Comparison of ENCODE assay signal across 13 cellular contexts in the genomic region with DNA sequence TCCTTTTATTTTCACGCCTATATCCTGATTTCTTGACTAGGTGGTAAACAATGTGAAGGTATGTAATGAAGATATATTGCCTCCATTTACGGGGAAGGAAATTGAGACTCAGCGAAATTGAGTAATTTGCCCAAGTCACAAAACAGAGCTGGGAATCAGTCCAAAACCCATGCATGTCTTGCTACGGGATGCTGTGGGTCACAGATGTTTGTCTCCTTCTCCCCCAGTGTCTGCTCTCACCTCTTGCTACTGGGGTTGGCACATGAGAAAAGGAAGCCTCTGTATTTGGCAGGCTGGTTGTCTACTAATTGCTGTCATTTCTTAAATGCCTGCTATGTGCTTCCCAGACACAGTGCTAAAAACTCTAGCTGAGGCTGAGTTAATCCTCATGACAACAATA. TPM values are rescaled to one million over a fixed set of nuclear protein-coding genes. Genes with fewer than 3 reads are reported as not detected.
DNase-seq lines count a peak whose midpoint lies in the region; TF ChIP-seq lines count a peak whose summit lies in the region.
"Had no signal": no experiment of that assay in that cellular context is flagged by ENCODE, and none has a peak within 500 bp of the region (broad histone marks: within the 10 kb centered on the region; RNA-seq: fewer than 3 reads in every experiment).

No MANE protein-coding gene starts in this region.

- intact Hi-C loops in activated CD4-positive, alpha-beta memory T cell treated with anti-CD3 and anti-CD28 coated beads for 36 hours (cut with micrococcal nuclease), result loop anchor here (1.0 to 2.0 kb wide), 2 partner anchors 38 to 45 kb away; no protein-coding TSS in a partner anchor
- intact Hi-C loops in Caco-2 (cut with micrococcal nuclease; ENCODE audit: unreplicated experiment), result loop anchor here (5.0 kb wide), 1 partner anchor 73 kb away; no protein-coding TSS in a partner anchor

- DNase-seq in A172 (ENCODE audit: low spot score), result peak; percentile 44
- peak; percentile 50 for DNase-seq in EH (ENCODE audit: low read depth)
- no peak for DNase-seq in activated CD4-positive, alpha-beta memory T cell treated with anti-CD3 and anti-CD28 coated beads for 36 hours
- DNase-seq in fibroblast of gingiva (ENCODE audit: low read depth), result peak; percentile 76
- no peak for DNase-seq in NCI-H345 (lab: John Stamatoyannopoulos, UW)
- no peak for DNase-seq in stimulated activated CD4-positive, alpha-beta T cell treated with anti-CD3 and anti-CD28 coated beads, Interleukin-2, amount 100 ng/mL, for 48 hours
- no peak for DNase-seq in right atrium auricular region (ENCODE audit: low spot score)
- DNase-seq in Caco-2, result no peak
- DNase-seq: MG63; stimulated activated CD4-positive, alpha-beta T cell treated with anti-CD3 and anti-CD28 coated beads, Interleukin-4, amount 100 ng/mL, for 24 hours; stimulated activated naive CD4-positive, alpha-beta T cell had no signal

- POLR2A ChIA-PET in activated CD4-positive, alpha-beta memory T cell treated with anti-CD3 and anti-CD28 coated beads for 36 hours (lab: Charles Lee), result interaction anchor here (0.9 to 4.3 kb wide), 5 partner anchors 37 to 273 kb away, joined by 3 to 24 read pairs (median 3); no protein-coding TSS in a partner anchor
- POLR2A ChIA-PET in Caco-2 (lab: Charles Lee), result no interaction called here

- H3K4me1 ChIP-seq in right atrium auricular region, result no peaks in the 10 kb centered on the region
- no peaks in the 10 kb centered on the region for H3K4me1 ChIP-seq in Caco-2

- H3K4me3 ChIP-seq in right atrium auricular region (no peak overlapping the region), Caco-2 (ENCODE audit: low read depth, low read length) (no peak overlapping the region)
- H3K4me3 ChIP-seq: BLaER1 treated with 17β-estradiol and CSF1 and Interleukin-3, amounts not matched to agents 10 nM and 100 nM; MG63 had no signal

- H3K27ac ChIP-seq in right atrium auricular region, result no peak overlapping the region
- H3K27ac ChIP-seq: BLaER1 treated with 17β-estradiol and CSF1 and Interleukin-3, amounts not matched to agents 10 nM and 100 nM had no signal

- no peak for TF ChIP-seq CTCF in right atrium auricular region (IDR thresholded peaks at IDR 0.05)
- no peak for TF ChIP-seq CTCF in Caco-2 (IDR thresholded peaks at IDR 0.05; ENCODE audit: insufficient read depth in 1 of 2, low read depth in 1 of 2, low read length in 1 of 2, severe bottlenecking in 1 of 2, unreplicated experiment in 1 of 2)

- peak overlapping the region; percentile 12 for H3K4me3 Mint-ChIP-seq in activated CD4-positive, alpha-beta memory T cell treated with anti-CD3 and anti-CD28 coated beads for 36 hours
- H3K4me3 Mint-ChIP-seq in Caco-2 (ENCODE audit: unreplicated experiment), result no peak overlapping the region

- H3K4me1 Mint-ChIP-seq in activated CD4-positive, alpha-beta memory T cell treated with anti-CD3 and anti-CD28 coated beads for 36 hours (ENCODE audit: low read depth), result peaks cover 56% of the 10 kb centered on the region
- H3K4me1 Mint-ChIP-seq in Caco-2 (ENCODE audit: low read depth, unreplicated experiment), result no peaks in the 10 kb centered on the region

- peak overlapping the region; percentile 75 for H3K27ac Mint-ChIP-seq in activated CD4-positive, alpha-beta memory T cell treated with anti-CD3 and anti-CD28 coated beads for 36 hours
- H3K27ac Mint-ChIP-seq in Caco-2 (ENCODE audit: unreplicated experiment), result no peak overlapping the region

- peaks cover 2% of the 10 kb centered on the region for H3K36me3 Mint-ChIP-seq in activated CD4-positive, alpha-beta memory T cell treated with anti-CD3 and anti-CD28 coated beads for 36 hours
- H3K36me3 Mint-ChIP-seq in Caco-2 (ENCODE audit: insufficient read depth, unreplicated experiment), result no peaks in the 10 kb centered on the region

- H3K27me3 ChIP-seq in right atrium auricular region (no peaks in the 10 kb centered on the region), Caco-2 (replicated peaks; ENCODE audit: control insufficient read depth, insufficient read depth, low read length) (no peaks in the 10 kb centered on the region)
- H3K27me3 ChIP-seq: BLaER1 treated with 17β-estradiol and CSF1 and Interleukin-3, amounts not matched to agents 10 nM and 100 nM; MG63 had no signal

- H3K9me3 ChIP-seq in right atrium auricular region (no peaks in the 10 kb centered on the region), Caco-2 (no peaks in the 10 kb centered on the region)
- H3K9me3 ChIP-seq: BLaER1 treated with 17β-estradiol and CSF1 and Interleukin-3, amounts not matched to agents 10 nM and 100 nM; MG63 had no signal

- CTCF ChIA-PET in activated CD4-positive, alpha-beta memory T cell treated with anti-CD3 and anti-CD28 coated beads for 36 hours (lab: Charles Lee), result interaction anchor here (0.7 to 11.5 kb wide), 19 partner anchors 17 to 329 kb away, joined by 3 to 134 read pairs (median 5); partner anchors contain the start of genes TEX48 and TNFSF8
- CTCF ChIA-PET in Caco-2 (lab: Charles Lee), result no interaction called here

- no TSS peak for BruUV-seq in Caco-2 (replicated peaks; lab: Mats Ljungman, UMichigan)

- H3K9me3 Mint-ChIP-seq in activated CD4-positive, alpha-beta memory T cell treated with anti-CD3 and anti-CD28 coated beads for 36 hours, result no peaks in the 10 kb centered on the region
- no peaks in the 10 kb centered on the region for H3K9me3 Mint-ChIP-seq in Caco-2 (ENCODE audit: unreplicated experiment)

- no peaks in the 10 kb centered on the region for H3K36me3 ChIP-seq in right atrium auricular region
- no peaks in the 10 kb centered on the region for H3K36me3 ChIP-seq in Caco-2 (ENCODE audit: control insufficient read depth, insufficient read depth, low read length)
- H3K36me3 ChIP-seq: BLaER1 treated with 17β-estradiol and CSF1 and Interleukin-3, amounts not matched to agents 10 nM and 100 nM; MG63 had no signal

- H3K27me3 Mint-ChIP-seq in activated CD4-positive, alpha-beta memory T cell treated with anti-CD3 and anti-CD28 coated beads for 36 hours, result no peaks in the 10 kb centered on the region
- H3K27me3 Mint-ChIP-seq in Caco-2 (ENCODE audit: insufficient read depth, unreplicated experiment), result no peaks in the 10 kb centered on the region

RNA-seq across cellular contexts. Expression of gene TEX48, which starts 53.7 kb away (rescaled TPM):
- total RNA-seq in A172 (2014; rRNA removed; shearing (Covaris generic)), result not detected in 2 replicates
- total RNA-seq in activated CD4-positive, alpha-beta memory T cell treated with anti-CD3 and anti-CD28 coated beads for 36 hours, result 1 to 10 TPM in 1 of 2 experiments, under 1 TPM in 1; 0.57 to 1.2 TPM
- total RNA-seq in right atrium auricular region (not detected), Caco-2 (2022) (not detected in 2 replicates)
- total RNA-seq: renal cortical epithelial cell had no signal

Comparison
In these comparisons a context has a peak if more than half of its experiments do, and no peak if none do; other contexts are left out.
1. DNase-seq: peak in A172 (single experiment), EH (single experiment) and fibroblast of gingiva (single experiment); none in activated CD4-positive, alpha-beta memory T cell treated with anti-CD3 and anti-CD28 coated beads for 36 hours (single experiment), NCI-H345 (single experiment), stimulated activated CD4-positive, alpha-beta T cell treated with anti-CD3 and anti-CD28 coated beads, Interleukin-2, amount 100 ng/mL, for 48 hours (0 of 2), right atrium auricular region (single experiment) and Caco-2 (0 of 2).